9 cellular contexts compared by ENCODE assay signal in genomic region chr2:230457073-230457768, GRCh38. TPM values are rescaled to one million over a fixed set of nuclear protein-coding genes. Genes with fewer than 3 reads are reported as not detected.
A peak's percentile ranks its signal among the peaks of the same experiment; 100 is the strongest.
DNase-seq lines count a peak whose midpoint lies in the region; ATAC-seq and TF ChIP-seq lines count a peak whose summit lies in the region.
"Had no signal": no experiment of that assay in that cellular context is flagged by ENCODE, and none has a peak within 500 bp of the region (broad histone marks: within the 10 kb centered on the region; RNA-seq: fewer than 3 reads in every experiment).

No MANE protein-coding gene starts in this region.

- peak overlapping the region in 10 of 11 experiments; percentile 1 to 81 (median 71); a peak in 17 of 22 replicates for H3K9ac ChIP-seq in BLaER1 treated with 17β-estradiol and CSF1 and Interleukin-3, amounts not matched to agents 10 nM and 100 nM

- no peaks in the 10 kb centered on the region for H3K27me3 Mint-ChIP-seq in activated B cell treated with CpG ODN at 0.5 μM for 24 hours

- H3K9me3 Mint-ChIP-seq in activated B cell treated with CpG ODN at 0.5 μM for 24 hours: peaks cover 23% of the 10 kb centered on the region

- intact Hi-C loops in activated B cell treated with CpG ODN at 0.5 μM for 24 hours (cut with micrococcal nuclease): loop anchor here (1.0 kb wide), 1 partner anchor 16 kb away; no protein-coding TSS in a partner anchor
- intact Hi-C loops in right lobe of liver (cut with DNase I): no loop called here

- peak overlapping the region; percentile 69 for H3K27ac Mint-ChIP-seq in activated B cell treated with CpG ODN at 0.5 μM for 24 hours

- CTCF ChIA-PET in activated B cell treated with CpG ODN at 0.5 μM for 24 hours (lab: Charles Lee): interaction anchor here (0.7 to 1.9 kb wide), 3 partner anchors 10 to 254 kb away, joined by 3 to 6 read pairs (median 4); no protein-coding TSS in a partner anchor

- peaks cover 72 to 94% (median 84%) of the 10 kb centered on the region in 11 experiments for H3K36me3 ChIP-seq in BLaER1 treated with 17β-estradiol and CSF1 and Interleukin-3, amounts not matched to agents 10 nM and 100 nM
- H3K36me3 ChIP-seq in right lobe of liver: peaks cover 0 to 29% (median 11%) of the 10 kb centered on the region in 4 donors

- H3K4me3 Mint-ChIP-seq in activated B cell treated with CpG ODN at 0.5 μM for 24 hours: peak overlapping the region; percentile 19

- H3K27me3 ChIP-seq in BLaER1 treated with 17β-estradiol and CSF1 and Interleukin-3, amounts not matched to agents 10 nM and 100 nM: no peaks in the 10 kb centered on the region
- no peaks in the 10 kb centered on the region for H3K27me3 ChIP-seq in right lobe of liver

- in situ Hi-C loops in KBM-7 (cut with MboI; ENCODE audit: low pct_unique_long_range_greater_than_20kb, low sequenced_read_pairs): no loop called here

- DNase-seq in KBM-7: peak; percentile 78
- no peak for DNase-seq in activated B cell treated with CpG ODN at 0.5 μM for 24 hours
- no peak for DNase-seq in right lobe of liver
- DNase-seq in DMS53 (lab: John Stamatoyannopoulos, UW): no peak
- DNase-seq in HCEC 1CT: no peak
- DNase-seq in NCI-H1694 (lab: John Stamatoyannopoulos, UW): no peak
- DNase-seq in LoVo (ENCODE audit: low spot score): no peak
- DNase-seq: NCI-H2081 had no signal

- 81% methylated on average over 4 of the region's 4 CpGs for WGBS in right lobe of liver (ENCODE audit: insufficient coverage, low coverage, low lambda C conversion rate, missing lambda C conversion rate)

- H4K20me1 ChIP-seq in BLaER1 treated with 17β-estradiol and CSF1 and Interleukin-3, amounts not matched to agents 10 nM and 100 nM: no peaks in the 10 kb centered on the region; a peak in 1 of 22 replicates

- ATAC-seq in activated B cell treated with CpG ODN at 0.5 μM for 24 hours (ENCODE audit: low read depth) (peak; percentile 71), right lobe of liver (peak; percentile 56 to 75 (median 65))

- H3K4me1 Mint-ChIP-seq in activated B cell treated with CpG ODN at 0.5 μM for 24 hours: peaks cover 78% of the 10 kb centered on the region

- H3K4me1 ChIP-seq in BLaER1 treated with 17β-estradiol and CSF1 and Interleukin-3, amounts not matched to agents 10 nM and 100 nM: peaks cover 8 to 48% (median 42%) of the 10 kb centered on the region in 10 experiments
- no peaks in the 10 kb centered on the region for H3K4me1 ChIP-seq in right lobe of liver

- H3K9me3 ChIP-seq in BLaER1 treated with 17β-estradiol and CSF1 and Interleukin-3, amounts not matched to agents 10 nM and 100 nM (replicated peaks in 1 of 11): peaks cover 24 to 63% (median 42%) of the 10 kb centered on the region in 11 experiments
- no peaks in the 10 kb centered on the region for H3K9me3 ChIP-seq in right lobe of liver

- POLR2A ChIA-PET in activated B cell treated with CpG ODN at 0.5 μM for 24 hours (lab: Charles Lee): interaction anchor here (0.5 to 2.9 kb wide), 7 partner anchors 9 to 145 kb away, joined by 3 to 13 read pairs (median 5); partner anchors contain the start of gene SP100

- peaks cover 93% of the 10 kb centered on the region for H3K36me3 Mint-ChIP-seq in activated B cell treated with CpG ODN at 0.5 μM for 24 hours (ENCODE audit: low read depth)

- TF ChIP-seq CTCF in activated B cell treated with CpG ODN at 0.5 μM for 24 hours (IDR thresholded peaks at IDR 0.05) (no peak), right lobe of liver (IDR thresholded peaks at IDR 0.05) (no peak)

- peak overlapping the region in 7 of 10 experiments; percentile 4 to 52 (median 45); a peak in 8 of 20 replicates for H3K4me3 ChIP-seq in BLaER1 treated with 17β-estradiol and CSF1 and Interleukin-3, amounts not matched to agents 10 nM and 100 nM
- no peak overlapping the region for H3K4me3 ChIP-seq in right lobe of liver

- TF ChIP-seq POLR2A in right lobe of liver (IDR thresholded peaks at IDR 0.05): no peak

- H3K4me2 ChIP-seq in BLaER1 treated with 17β-estradiol and CSF1 and Interleukin-3, amounts not matched to agents 10 nM and 100 nM: peak overlapping the region; percentile 31 to 96 (median 84); a peak in 21 of 22 replicates

- peak overlapping the region; percentile 50 to 98 (median 90); a peak in 21 of 22 replicates for H3K27ac ChIP-seq in BLaER1 treated with 17β-estradiol and CSF1 and Interleukin-3, amounts not matched to agents 10 nM and 100 nM
- H3K27ac ChIP-seq in right lobe of liver: no peak overlapping the region

RNA-seq across cellular contexts. Expression of gene SP100, which starts 41.2 kb away (rescaled TPM):
- 369 and 433 TPM in 2 replicates for total RNA-seq in activated B cell treated with CpG ODN at 0.5 μM for 24 hours
- total RNA-seq in right lobe of liver: 10 to 100 TPM; 24.2 to 55.5 (median 46.8) TPM

Comparison
In these comparisons a context has a peak if more than half of its experiments do, and no peak if none do; other contexts are left out.
1. H3K27ac ChIP-seq: peak in BLaER1 treated with 17β-estradiol and CSF1 and Interleukin-3, amounts not matched to agents 10 nM and 100 nM (11 of 11); none in right lobe of liver (0 of 3).
2. H3K4me3 ChIP-seq: peak in BLaER1 treated with 17β-estradiol and CSF1 and Interleukin-3, amounts not matched to agents 10 nM and 100 nM (7 of 10); none in right lobe of liver (0 of 3).